In the genomic region with DNA sequence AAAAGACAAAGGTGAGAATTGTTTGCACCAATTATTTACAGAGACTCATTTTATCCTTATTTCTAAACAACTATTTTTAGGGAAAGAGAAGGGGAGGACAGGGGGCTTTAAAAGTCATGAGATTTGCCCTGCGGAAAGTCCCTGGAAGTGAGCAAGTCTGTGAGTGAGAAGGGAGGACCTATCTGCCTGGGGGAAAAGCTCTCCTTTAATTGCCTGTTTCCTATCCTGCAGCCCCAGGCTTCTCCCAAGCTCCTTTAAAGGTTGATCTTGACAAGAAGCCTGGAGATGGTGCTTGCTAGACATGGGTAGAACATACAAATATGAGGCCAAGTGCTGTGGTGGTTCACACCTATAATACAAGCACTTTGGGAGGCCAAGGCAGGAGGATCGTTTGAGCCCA, we compare ENCODE assay signal across 22 cellular contexts. TPM values are rescaled to one million over a fixed set of nuclear protein-coding genes. Genes with fewer than 3 reads are reported as not detected.
DNase-seq lines count a peak whose midpoint lies in the region; ATAC-seq, FAIRE-seq and TF ChIP-seq lines count a peak whose summit lies in the region.
"Had no signal": no experiment of that assay in that cellular context is flagged by ENCODE, and none has a peak within 500 bp of the region (broad histone marks: within the 10 kb centered on the region; RNA-seq: fewer than 3 reads in every experiment).

No MANE protein-coding gene starts in this region.

- peaks cover 0 to 5% (median 0%) of the 10 kb centered on the region in 9 donors for H3K9me3 Mint-ChIP-seq in naive thymus-derived CD8-positive, alpha-beta T cell

- no peaks in the 10 kb centered on the region for H3K79me2 ChIP-seq in trophoblast cell (ENCODE audit: control insufficient read depth, insufficient read depth, low read length, poor library complexity)

- TF ChIP-seq CTCF in kidney (IDR thresholded peaks at IDR 0.05; ENCODE audit: borderline replicate concordance, extremely low read depth, insufficient read depth), result no peak

- no peak for ATAC-seq in naive thymus-derived CD8-positive, alpha-beta T cell
- ATAC-seq: A549, HCT116 had no signal

- H3K4me3 Mint-ChIP-seq in naive thymus-derived CD8-positive, alpha-beta T cell, result no peak overlapping the region
- H3K4me3 Mint-ChIP-seq: CD4-positive, alpha-beta memory T cell had no signal

- WGBS in trophoblast cell (ENCODE audit: extremely low coverage, insufficient coverage, insufficient read length), result no CpG with 5 or more reads among the region's 2 CpGs

- H3K9ac ChIP-seq in trophoblast cell (ENCODE audit: low read length) (no peak overlapping the region), kidney (ENCODE audit: low read length in 2 of 2) (no peak overlapping the region)
- H3K9ac ChIP-seq: GM23248 had no signal

- intact Hi-C loops in kidney (cut with DNase I), result no loop called here

- no peak overlapping the region for H3K23ac ChIP-seq in trophoblast cell (ENCODE audit: low read length)

- H3K36me3 ChIP-seq in trophoblast cell (ENCODE audit: control insufficient read depth in 1 of 2, insufficient read depth in 2 of 2, low read length in 2 of 2) (no peaks in the 10 kb centered on the region), kidney (ENCODE audit: control insufficient read depth in 1 of 2, insufficient read depth in 2 of 2, low read length in 2 of 2) (no peaks in the 10 kb centered on the region)

- H3K27me3 ChIP-seq in trophoblast cell (ENCODE audit: insufficient read depth, low read length), result no peaks in the 10 kb centered on the region

- POLR2A ChIA-PET in naive thymus-derived CD8-positive, alpha-beta T cell (lab: Charles Lee), result no interaction called here

- H2BK120ac ChIP-seq in trophoblast cell (ENCODE audit: insufficient read depth, low read length, poor library complexity), result no peak overlapping the region

- no peak overlapping the region for H3K14ac ChIP-seq in trophoblast cell (ENCODE audit: low read length)

- no peak overlapping the region for H3K4ac ChIP-seq in trophoblast cell (ENCODE audit: low read depth, low read length)

- no peak overlapping the region for H4K8ac ChIP-seq in trophoblast cell (ENCODE audit: low read depth, low read length)

- H4K91ac ChIP-seq in trophoblast cell (ENCODE audit: low read depth, low read length), result no peak overlapping the region

- no peak overlapping the region for H3K27ac ChIP-seq in trophoblast cell (ENCODE audit: low read depth, low read length)
- no peak overlapping the region for H3K27ac ChIP-seq in kidney (ENCODE audit: low read depth in 2 of 2, low read length in 2 of 2)
- H3K27ac ChIP-seq: A549, GM23248 had no signal

- no peaks in the 10 kb centered on the region for H3K4me1 Mint-ChIP-seq in naive thymus-derived CD8-positive, alpha-beta T cell

- no peak overlapping the region for H2AK5ac ChIP-seq in trophoblast cell (ENCODE audit: low read length)

- H4K12ac ChIP-seq in trophoblast cell (ENCODE audit: low read depth, low read length), result no peak overlapping the region

- H2AFZ ChIP-seq in trophoblast cell (ENCODE audit: insufficient read depth, low read length, poor library complexity), result no peak overlapping the region
- H2AFZ ChIP-seq: GM23248 had no signal

- H2BK12ac ChIP-seq in trophoblast cell (ENCODE audit: low read length), result no peak overlapping the region

- H3K79me1 ChIP-seq in trophoblast cell (ENCODE audit: low read length), result no peaks in the 10 kb centered on the region

- H3K4me1 ChIP-seq in trophoblast cell (ENCODE audit: control insufficient read depth in 1 of 2, insufficient read depth in 2 of 2, low read length in 2 of 2) (no peaks in the 10 kb centered on the region), kidney (ENCODE audit: control insufficient read depth in 1 of 2, insufficient read depth in 1 of 2, low read depth in 1 of 2, low read length in 2 of 2) (no peaks in the 10 kb centered on the region)
- H3K4me1 ChIP-seq: A549, Caco-2 had no signal

- no peak overlapping the region for H3K4me2 ChIP-seq in trophoblast cell (ENCODE audit: low read length)
- H3K4me2 ChIP-seq: A549 had no signal

- H3K9me3 ChIP-seq in trophoblast cell (ENCODE audit: insufficient read depth, low read depth, low read length) (no peaks in the 10 kb centered on the region), kidney (ENCODE audit: control insufficient read depth in 1 of 2, low read length in 2 of 2) (peaks cover 0 to 5% of the 10 kb centered on the region in 2 donors)
- H3K9me3 ChIP-seq: A549, Caco-2 had no signal

- in situ Hi-C loops in SK-MEL-5 (cut with HindIII; ENCODE audit: low pct_unique_long_range_greater_than_20kb, low sequenced_read_pairs), result no loop called here

- peak overlapping the region in 1 of 10 donors; percentile 66 for H3K27ac Mint-ChIP-seq in naive thymus-derived CD8-positive, alpha-beta T cell

- H3K4me3 ChIP-seq in trophoblast cell (ENCODE audit: low read depth, low read length) (no peak overlapping the region), kidney (ENCODE audit: low read length in 2 of 2) (no peak overlapping the region)
- H3K4me3 ChIP-seq: A549, GM23248 had no signal

- no peaks in the 10 kb centered on the region for H3K36me3 Mint-ChIP-seq in naive thymus-derived CD8-positive, alpha-beta T cell
- H3K36me3 Mint-ChIP-seq: CD4-positive, alpha-beta memory T cell had no signal

- no peaks in the 10 kb centered on the region for H3K27me3 Mint-ChIP-seq in naive thymus-derived CD8-positive, alpha-beta T cell
- H3K27me3 Mint-ChIP-seq: CD4-positive, alpha-beta memory T cell had no signal

- H2BK5ac ChIP-seq in trophoblast cell (ENCODE audit: low read depth, low read length, poor library complexity), result no peak overlapping the region

- no peak overlapping the region for H3K18ac ChIP-seq in trophoblast cell (ENCODE audit: low read length)

- no peak for FAIRE-seq in kidney (lab: Jason Lieb, UNC)
- FAIRE-seq: A549, GM12891, GM18507, H1 had no signal

- DNase-seq in ELF-1 (ENCODE audit: low read depth, low spot score) (peak; percentile 47), SK-MEL-5 (ENCODE audit: low read depth, low spot score) (peak; percentile 79), dermis blood vessel endothelial cell (peak; percentile 22), trophoblast cell (peak; percentile 28 to 41), kidney (no peak), GM03348 (ENCODE audit: low spot score) (no peak)
- DNase-seq in naive thymus-derived CD8-positive, alpha-beta T cell, result no peak
- DNase-seq: 8988T; ACHN; C1 segment of cervical spinal cord; Caco-2; CD4-positive, alpha-beta memory T cell; DMS153; DND-41; GDM1; GM23248; H7 had no signal

RNA-seq across cellular contexts. Expression of gene CHST11, which starts 8.3 kb away (rescaled TPM):
- total RNA-seq in SK-MEL-5 (2014; rRNA removed; shearing (Covaris generic)), result 27.4 TPM in 2 replicates
- polyA plus RNA-seq in SK-MEL-5 (2015; cell fraction: cytosol; rRNA removed), result 34.0 and 36.3 TPM in 2 replicates
- polyA plus RNA-seq in SK-MEL-5 (2015; cell fraction: nucleus; rRNA removed), result 4.4 and 4.9 TPM in 2 replicates
- total RNA-seq in dermis blood vessel endothelial cell (7.6 and 10.0 TPM in 2 replicates), kidney (23.3 TPM)
- polyA plus RNA-seq in trophoblast cell (2013), result 22.6 and 22.9 TPM in 2 replicates
- 10 to 100 TPM; 26.8 to 28.4 TPM for total RNA-seq in naive thymus-derived CD8-positive, alpha-beta T cell
- polyA plus RNA-seq in naive thymus-derived CD8-positive, alpha-beta T cell, result 10 to 100 TPM; 23.1 to 35.6 (median 26.1) TPM
- polyA plus RNA-seq in kidney (ENCODE audit: insufficient read depth, low read depth, low replicate concordance), result 2.0 TPM

Comparison
In these comparisons a context has a peak if more than half of its experiments do, and no peak if none do; other contexts are left out.
1. DNase-seq: peak in ELF-1 (single experiment), SK-MEL-5 (single experiment), dermis blood vessel endothelial cell (single experiment) and trophoblast cell (2 of 2); none in naive thymus-derived CD8-positive, alpha-beta T cell (0 of 10), kidney (single experiment) and GM03348 (single experiment).